In genomic region chr22:28734393-28734792, GRCh38 we compare ENCODE assay signal across 24 cellular contexts. TPM values are rescaled to one million over a fixed set of nuclear protein-coding genes. Genes with fewer than 3 reads are reported as not detected.
DNase-seq lines count a peak whose midpoint lies in the region; ATAC-seq lines count a peak whose summit lies in the region.
"Had no signal": no experiment of that assay in that cellular context is flagged by ENCODE, and none has a peak within 500 bp of the region (broad histone marks: within the 10 kb centered on the region; RNA-seq: fewer than 3 reads in every experiment).

No MANE protein-coding gene starts in this region.

- H3K4me3 Mint-ChIP-seq in T-helper 17 cell (no peak overlapping the region), memory B cell (no peak overlapping the region)
- H3K4me3 Mint-ChIP-seq: CD14-positive monocyte; CD8-positive, alpha-beta memory T cell had no signal

- peaks cover 18% of the 10 kb centered on the region for H3K4me1 Mint-ChIP-seq in T-helper 17 cell
- peaks cover 2% of the 10 kb centered on the region for H3K4me1 Mint-ChIP-seq in memory B cell

- ATAC-seq in T-helper 17 cell, result no peak
- ATAC-seq in memory B cell (ENCODE audit: low read depth), result no peak
- ATAC-seq in GM18502 (IDR thresholded peaks at IDR 0.05; ENCODE audit: poor library complexity, unreplicated experiment), result no peak
- ATAC-seq: Right ventricle myocardium inferior, SK-N-SH treated with all-trans-retinoic acid at 6 μM for 48 hours had no signal

- H3K27ac Mint-ChIP-seq in T-helper 17 cell (peak overlapping the region; percentile 37), memory B cell (peak overlapping the region; percentile 62)
- H3K27ac Mint-ChIP-seq: CD8-positive, alpha-beta memory T cell had no signal

- no peaks in the 10 kb centered on the region for H3K9me3 Mint-ChIP-seq in memory B cell
- H3K9me3 Mint-ChIP-seq: CD14-positive monocyte; CD8-positive, alpha-beta memory T cell had no signal

- DNase-seq in DMS53 (lab: John Stamatoyannopoulos, UW) (peak; percentile 26), DMS53 treated with DMSO at 0.1 percent for 48 hours (lab: John Stamatoyannopoulos, UW; ENCODE audit: unreplicated experiment) (no peak), T-helper 17 cell (no peak), memory B cell (ENCODE audit: low spot score in 2 of 2) (no peak), NCI-H1105 (lab: John Stamatoyannopoulos, UW) (no peak), NCI-H1930 (lab: John Stamatoyannopoulos, UW) (no peak), DMS153 (lab: John Stamatoyannopoulos, UW) (no peak)
- DNase-seq: BE2C; CD8-positive, alpha-beta memory T cell; EL; GDM1; H7; Karpas-422; NCI-H1092; NCI-H1436; NCI-H2107; NCI-H2227 treated with DMSO at 0.1 percent for 48 hours; NCI-H526 treated with DMSO at 0.1 percent for 48 hours; PC-9; SJCRH30 had no signal

- no peaks in the 10 kb centered on the region for H3K9me3 ChIP-seq in T-helper 17 cell (ENCODE audit: control insufficient read depth, low read length, poor library complexity, severe bottlenecking)
- H3K9me3 ChIP-seq: BE2C, SJCRH30 had no signal

- peaks cover 4% of the 10 kb centered on the region for H3K36me3 Mint-ChIP-seq in T-helper 17 cell (ENCODE audit: low read depth)
- H3K36me3 Mint-ChIP-seq in memory B cell, result peaks cover 12% of the 10 kb centered on the region

- H3K27me3 Mint-ChIP-seq in T-helper 17 cell, result no peaks in the 10 kb centered on the region
- no peaks in the 10 kb centered on the region for H3K27me3 Mint-ChIP-seq in memory B cell
- H3K27me3 Mint-ChIP-seq: CD8-positive, alpha-beta memory T cell had no signal

RNA-seq across cellular contexts. Expression of gene CHEK2, which starts 7.2 kb away (rescaled TPM):
- total RNA-seq in T-helper 17 cell, result 1 to 10 TPM; 7.5 to 8.3 TPM

RNA-seq across cellular contexts. Expression of gene HSCB, which starts 7.4 kb away (rescaled TPM):
- total RNA-seq in T-helper 17 cell, result 1 to 10 TPM; 5.6 to 7.2 TPM

RNA-seq across cellular contexts. Expression of gene CCDC117, which starts 38.1 kb away (rescaled TPM):
- 10 to 100 TPM; 13.9 to 24.5 TPM for total RNA-seq in T-helper 17 cell

RNA-seq across cellular contexts. Expression of gene TTC28, which starts 54.8 kb away (rescaled TPM):
- total RNA-seq in T-helper 17 cell, result 1 to 10 TPM in 1 of 2 donors, under 1 TPM in 1; 0.40 to 1.9 TPM
